ENCODE assay signal across 8 cellular contexts in genomic region chr1:234955107-234955731, GRCh38.
DNase-seq lines count a peak whose midpoint lies in the region; ATAC-seq and TF ChIP-seq lines count a peak whose summit lies in the region.

No MANE protein-coding gene starts in this region.

- H3K9me3 Mint-ChIP-seq in progenitor cell of endocrine pancreas (ENCODE audit: low read depth), result peaks cover 4% of the 10 kb centered on the region

- peak; percentile 76 for DNase-seq in Ammon's horn (ENCODE audit: low spot score)
- DNase-seq in HCT116 (ENCODE audit: low read depth, low spot score), result no peak
- no peak for DNase-seq in T-helper 17 cell
- DNase-seq in fibroblast of the aortic adventitia (ENCODE audit: low read depth), result peak; percentile 69
- DNase-seq in progenitor cell of endocrine pancreas (ENCODE audit: low spot score, unreplicated experiment), result no peak
- no peak for DNase-seq in effector memory CD4-positive, alpha-beta T cell
- no peak for DNase-seq in H4 (ENCODE audit: low spot score)

- H3K27me3 Mint-ChIP-seq in T-helper 17 cell, result no peaks in the 10 kb centered on the region
- H3K27me3 Mint-ChIP-seq in progenitor cell of endocrine pancreas, result no peaks in the 10 kb centered on the region

- peak overlapping the region; percentile 39 for H3K4me3 Mint-ChIP-seq in T-helper 17 cell
- H3K4me3 Mint-ChIP-seq in progenitor cell of endocrine pancreas (ENCODE audit: low read depth), result no peak overlapping the region

- H3K36me3 ChIP-seq in HCT116 (ENCODE audit: control insufficient read depth in 1 of 2, insufficient read depth in 2 of 2, low read length in 2 of 2), result no peaks in the 10 kb centered on the region
- H3K36me3 ChIP-seq in effector memory CD4-positive, alpha-beta T cell (ENCODE audit: control insufficient read depth, insufficient read depth, low read length), result no peaks in the 10 kb centered on the region

- no peaks in the 10 kb centered on the region for H3K79me2 ChIP-seq in HCT116 (ENCODE audit: insufficient read depth, low read length)

- H3K4me3 ChIP-seq in HCT116 (replicated peaks in 1 of 2; ENCODE audit: low read depth in 1 of 2, low read length in 2 of 2) (no peak overlapping the region), fibroblast of the aortic adventitia (ENCODE audit: low read depth, low read length) (no peak overlapping the region)
- no peak overlapping the region for H3K4me3 ChIP-seq in effector memory CD4-positive, alpha-beta T cell (ENCODE audit: insufficient read depth, low read depth, low read length, poor library complexity, severe bottlenecking)

- CTCF ChIA-PET in HCT116 (lab: Charles Lee), result no interaction called here

- no peaks in the 10 kb centered on the region for H3K9me3 ChIP-seq in HCT116 (ENCODE audit: control insufficient read depth in 1 of 2, insufficient read depth in 1 of 2, low read depth in 1 of 2, low read length in 2 of 2)
- no peaks in the 10 kb centered on the region for H3K9me3 ChIP-seq in T-helper 17 cell (ENCODE audit: control insufficient read depth, low read length, poor library complexity, severe bottlenecking)
- no peaks in the 10 kb centered on the region for H3K9me3 ChIP-seq in effector memory CD4-positive, alpha-beta T cell (ENCODE audit: control insufficient read depth, low read length)

- H3K4me2 ChIP-seq in HCT116 (ENCODE audit: low read length), result peak overlapping the region; percentile 18; the same call in 1 of the 2 replicates

- no peak for TF ChIP-seq POLR2A in HCT116 (IDR thresholded peaks at IDR 0.05; ENCODE audit: borderline replicate concordance, extremely low read depth, insufficient read depth, insufficient read length)

- peaks cover 6% of the 10 kb centered on the region; the same call in 1 of the 2 replicates for H3K27me3 ChIP-seq in HCT116 (ENCODE audit: insufficient read depth, low read length)
- no peaks in the 10 kb centered on the region for H3K27me3 ChIP-seq in effector memory CD4-positive, alpha-beta T cell (replicated peaks; ENCODE audit: control insufficient read depth, insufficient read depth, low read length, poor library complexity, severe bottlenecking)

- H3K4me1 ChIP-seq in HCT116 (ENCODE audit: control insufficient read depth in 1 of 2, insufficient read depth in 2 of 2, low read length in 2 of 2), result peaks cover 21 to 28% of the 10 kb centered on the region in 2 experiments
- peaks cover 22% of the 10 kb centered on the region for H3K4me1 ChIP-seq in effector memory CD4-positive, alpha-beta T cell (ENCODE audit: control insufficient read depth, insufficient read depth, low read length, poor library complexity, severe bottlenecking)

- BruUV-seq in HCT116 (replicated peaks; lab: Mats Ljungman, UMichigan), result no TSS peak

- intact Hi-C loops in HCT116 (cut with micrococcal nuclease), result no loop called here

- ATAC-seq in HCT116 (no peak), T-helper 17 cell (peak; percentile 65), HG02623 (IDR thresholded peaks at IDR 0.05; ENCODE audit: unreplicated experiment) (no peak)

- no peak for TF ChIP-seq CTCF in HCT116 (IDR thresholded peaks at IDR 0.05 in 2 of 3, conservative IDR thresholded peaks at IDR 0.05 in 1 of 3; ENCODE audit: borderline replicate concordance in 1 of 3, insufficient read depth in 1 of 3, low read depth in 2 of 3, low read length in 2 of 3)
- TF ChIP-seq CTCF in fibroblast of the aortic adventitia (IDR thresholded peaks at IDR 0.05; ENCODE audit: insufficient read depth, low read length), result no peak
- no peak for TF ChIP-seq CTCF in progenitor cell of endocrine pancreas (IDR thresholded peaks at IDR 0.05; ENCODE audit: unreplicated experiment)

- no peak overlapping the region for H3K9ac ChIP-seq in HCT116 (ENCODE audit: low read length)

- RAD21 ChIA-PET in HCT116 (lab: Charles Lee; ENCODE audit: low non-redundant PET in 1 of 2, low total read pairs in 2 of 2, uncharacterized antibody in 2 of 2, unreplicated experiment in 2 of 2), result no interaction called here

- no peak overlapping the region for H3K27ac ChIP-seq in HCT116 (ENCODE audit: low read depth, low read length)
- no peak overlapping the region for H3K27ac ChIP-seq in effector memory CD4-positive, alpha-beta T cell (ENCODE audit: insufficient read depth, low read length, poor library complexity, severe bottlenecking)

- peak overlapping the region; percentile 94 for H3K27ac Mint-ChIP-seq in T-helper 17 cell
- H3K27ac Mint-ChIP-seq in progenitor cell of endocrine pancreas, result peak overlapping the region; percentile 96

- H3K4me1 Mint-ChIP-seq in T-helper 17 cell, result peaks cover 28% of the 10 kb centered on the region
- H3K4me1 Mint-ChIP-seq in progenitor cell of endocrine pancreas (ENCODE audit: low read depth), result peaks cover 56% of the 10 kb centered on the region

- TF ChIP-seq RAD21 in HCT116 (IDR thresholded peaks at IDR 0.05; ENCODE audit: low read depth), result no peak

- POLR2A ChIA-PET in HCT116 (lab: Charles Lee), result no interaction called here

- no peaks in the 10 kb centered on the region for H3K36me3 Mint-ChIP-seq in T-helper 17 cell (ENCODE audit: low read depth)
- no peaks in the 10 kb centered on the region for H3K36me3 Mint-ChIP-seq in progenitor cell of endocrine pancreas (ENCODE audit: insufficient read depth)

- H3K9me2 ChIP-seq in HCT116 (ENCODE audit: insufficient read depth), result no peaks in the 10 kb centered on the region

- no peaks in the 10 kb centered on the region for H4K20me1 ChIP-seq in HCT116 (ENCODE audit: insufficient read depth)

- H2AFZ ChIP-seq in HCT116 (ENCODE audit: low read depth, low read length, poor library complexity, severe bottlenecking), result no peak overlapping the region

TF ChIP-seq in HCT116, 20 proteins besides CTCF, POLR2A, EP300 and RAD21 (continues in another document):
- no peak for TF ChIP-seq ATF3 (IDR thresholded peaks at IDR 0.05)
- TF ChIP-seq CBX3 (IDR thresholded peaks at IDR 0.05; ENCODE audit: low read depth), result no peak
- no peak for TF ChIP-seq SP1 (IDR thresholded peaks at IDR 0.05; ENCODE audit: low read depth)
- no peak for TF ChIP-seq REST (IDR thresholded peaks at IDR 0.05; ENCODE audit: low read depth)
- no peak for TF ChIP-seq ZNF274 (IDR thresholded peaks at IDR 0.05; ENCODE audit: low read depth, low read length)
- no peak for TF ChIP-seq EZH2phosphoT487 (IDR thresholded peaks at IDR 0.05; ENCODE audit: borderline replicate concordance)
- TF ChIP-seq, protein P1, sequence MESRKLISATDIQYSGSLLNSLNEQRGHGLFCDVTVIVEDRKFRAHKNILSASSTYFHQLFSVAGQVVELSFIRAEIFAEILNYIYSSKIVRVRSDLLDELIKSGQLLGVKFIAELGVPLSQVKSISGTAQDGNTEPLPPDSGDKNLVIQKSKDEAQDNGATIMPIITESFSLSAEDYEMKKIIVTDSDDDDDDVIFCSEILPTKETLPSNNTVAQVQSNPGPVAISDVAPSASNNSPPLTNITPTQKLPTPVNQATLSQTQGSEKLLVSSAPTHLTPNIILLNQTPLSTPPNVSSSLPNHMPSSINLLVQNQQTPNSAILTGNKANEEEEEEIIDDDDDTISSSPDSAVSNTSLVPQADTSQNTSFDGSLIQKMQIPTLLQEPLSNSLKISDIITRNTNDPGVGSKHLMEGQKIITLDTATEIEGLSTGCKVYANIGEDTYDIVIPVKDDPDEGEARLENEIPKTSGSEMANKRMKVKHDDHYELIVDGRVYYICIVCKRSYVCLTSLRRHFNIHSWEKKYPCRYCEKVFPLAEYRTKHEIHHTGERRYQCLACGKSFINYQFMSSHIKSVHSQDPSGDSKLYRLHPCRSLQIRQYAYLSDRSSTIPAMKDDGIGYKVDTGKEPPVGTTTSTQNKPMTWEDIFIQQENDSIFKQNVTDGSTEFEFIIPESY (IDR thresholded peaks at IDR 0.05; ENCODE audit: extremely low read depth, insufficient replicate concordance, low read length), result no peak
- no peak for TF ChIP-seq ELF1 (IDR thresholded peaks at IDR 0.05; ENCODE audit: borderline replicate concordance, low read depth)
- TF ChIP-seq SRF (IDR thresholded peaks at IDR 0.05; ENCODE audit: low read depth), result no peak
- TF ChIP-seq CEBPB (IDR thresholded peaks at IDR 0.05; ENCODE audit: low read depth), result no peak
- no peak for TF ChIP-seq FOSL1 (IDR thresholded peaks at IDR 0.05; ENCODE audit: low read depth)
- no peak for TF ChIP-seq EZH2 (IDR thresholded peaks at IDR 0.05)
- TF ChIP-seq TCF7L2 (IDR thresholded peaks at IDR 0.05; ENCODE audit: borderline replicate concordance, extremely low read depth, insufficient read depth, insufficient read length), result no peak
- TF ChIP-seq EGR1 (IDR thresholded peaks at IDR 0.05; ENCODE audit: low read depth), result no peak
- no peak for TF ChIP-seq POLR2AphosphoS5 (IDR thresholded peaks at IDR 0.05; ENCODE audit: low read depth, low read length)
- TF ChIP-seq SIN3A (IDR thresholded peaks at IDR 0.05; ENCODE audit: low read depth), result no peak
- TF ChIP-seq ZFX (IDR thresholded peaks at IDR 0.05), result no peak
- TF ChIP-seq YY1 (IDR thresholded peaks at IDR 0.05; ENCODE audit: extremely low read depth, insufficient replicate concordance, low read depth, low read length), result no peak

Comparison
In these comparisons a context has a peak if more than half of its experiments do, and no peak if none do; other contexts are left out.
1. DNase-seq: peak in Ammon's horn (single experiment) and fibroblast of the aortic adventitia (single experiment); none in HCT116 (single experiment), T-helper 17 cell (0 of 3), progenitor cell of endocrine pancreas (single experiment), effector memory CD4-positive, alpha-beta T cell (0 of 3) and H4 (single experiment).